20 cellular contexts compared by ENCODE assay signal in the genomic region with DNA sequence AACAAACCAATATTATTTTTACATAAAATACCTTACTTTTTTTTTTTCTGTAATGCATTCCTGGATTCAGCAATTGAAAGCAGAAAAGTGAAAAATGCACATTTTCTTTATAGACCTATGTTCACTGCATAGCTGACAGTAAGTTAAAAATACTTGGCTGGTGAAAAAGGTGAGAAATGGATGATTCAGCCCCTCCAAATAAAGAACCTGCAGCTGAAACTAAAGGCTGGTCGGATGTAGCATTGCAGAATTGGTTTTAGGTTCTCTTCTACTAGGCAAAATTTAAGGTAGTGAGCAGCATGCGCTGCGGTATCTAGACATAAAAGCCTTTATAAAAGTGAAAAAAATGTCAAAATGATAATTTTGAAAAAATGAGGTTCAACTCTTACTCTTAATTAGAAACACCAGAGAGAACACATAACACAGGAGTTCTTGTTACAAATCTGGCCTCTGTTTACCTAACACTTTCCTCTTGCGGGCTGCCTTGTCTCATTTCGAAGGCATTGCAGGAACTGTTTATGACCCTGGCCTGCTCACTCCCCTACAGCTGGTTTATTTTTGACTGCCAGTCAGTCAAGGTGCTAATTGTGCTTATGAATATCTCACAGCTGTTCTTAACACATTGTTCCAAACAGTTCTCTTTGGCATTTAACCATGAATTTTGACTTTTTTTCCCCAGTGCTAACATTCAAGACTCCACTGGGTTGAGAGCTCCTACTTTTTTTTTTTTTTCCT.
DNase-seq lines count a peak whose midpoint lies in the region; ATAC-seq, FAIRE-seq and TF ChIP-seq lines count a peak whose summit lies in the region.
"Had no signal": no experiment of that assay in that cellular context is flagged by ENCODE, and none has a peak within 500 bp of the region (broad histone marks: within the 10 kb centered on the region; RNA-seq: fewer than 3 reads in every experiment).

No MANE protein-coding gene starts in this region.

- H3K23ac ChIP-seq in mesendoderm (ENCODE audit: low read length), result no peak overlapping the region

- H3K4me3 ChIP-seq in heart left ventricle (no peak overlapping the region), dorsolateral prefrontal cortex (no peak overlapping the region), mesendoderm (ENCODE audit: low read length) (no peak overlapping the region), esophagus squamous epithelium (no peak overlapping the region), small intestine (ENCODE audit: low read depth in 1 of 2, low read length in 2 of 2) (no peak overlapping the region)
- H3K4me3 ChIP-seq: lung had no signal

- no peak overlapping the region for H2BK5ac ChIP-seq in mesendoderm (ENCODE audit: low read length)

- no peaks in the 10 kb centered on the region for H3K79me1 ChIP-seq in mesendoderm (ENCODE audit: low read length)

- intact Hi-C loops in heart left ventricle (cut with DNase I) (no loop called here), cardiac septum (cut with DNase I) (no loop called here), dorsolateral prefrontal cortex (cut with DNase I) (no loop called here), esophagus squamous epithelium (cut with DNase I) (no loop called here)

- no peak overlapping the region for H2AK5ac ChIP-seq in mesendoderm (ENCODE audit: low read length)

- H3K4me1 ChIP-seq in heart left ventricle (peaks cover 0 to 23% (median 11%) of the 10 kb centered on the region in 12 donors), mesendoderm (ENCODE audit: control insufficient read depth, low read depth, low read length) (no peaks in the 10 kb centered on the region), esophagus squamous epithelium (peaks cover 0 to 15% (median 2%) of the 10 kb centered on the region in 3 donors), small intestine (ENCODE audit: control insufficient read depth in 2 of 2, insufficient read depth in 1 of 2, low read depth in 1 of 2, low read length in 1 of 2) (no peaks in the 10 kb centered on the region)

- no peak for TF ChIP-seq CTCF in heart left ventricle (IDR thresholded peaks at IDR 0.05)
- TF ChIP-seq CTCF in dorsolateral prefrontal cortex (IDR thresholded peaks at IDR 0.05 in 54 of 56, conservative IDR thresholded peaks at IDR 0.05 in 2 of 56; ENCODE audit: low read depth in 1 of 56, partially characterized antibody in 56 of 56), result no peak
- TF ChIP-seq CTCF in esophagus squamous epithelium (IDR thresholded peaks at IDR 0.05), result no peak

- H3K79me2 ChIP-seq in mesendoderm (ENCODE audit: control insufficient read depth, insufficient read depth, low read length), result no peaks in the 10 kb centered on the region

- H2BK120ac ChIP-seq in mesendoderm (ENCODE audit: low read depth, low read length), result no peak overlapping the region

- FAIRE-seq in small intestine (lab: Jason Lieb, UNC), result no peak
- FAIRE-seq: colon, H54, urothelium cell line had no signal

- no peak overlapping the region for H3K4me2 ChIP-seq in mesendoderm (ENCODE audit: low read length)

- WGBS in heart left ventricle, 4 donors, result 67 to 73% (median 70%) methylated on average over 5 of the region's 5 CpGs
- WGBS in mesendoderm (ENCODE audit: extremely low coverage, insufficient coverage, low lambda C conversion rate), result no CpG with 5 or more reads among the region's 5 CpGs
- 79 to 81% methylated on average over 5 of the region's 5 CpGs for WGBS in esophagus squamous epithelium, 2 donors
- 85 to 95% (median 92%) methylated on average over 5 of the region's 5 CpGs for WGBS in small intestine, 3 donors

- no peak overlapping the region for H3K4ac ChIP-seq in mesendoderm (ENCODE audit: low read depth, low read length)

- no peaks in the 10 kb centered on the region for H3K36me3 ChIP-seq in heart left ventricle
- no peaks in the 10 kb centered on the region for H3K36me3 ChIP-seq in mesendoderm (ENCODE audit: control insufficient read depth, insufficient read depth, low read length)
- no peaks in the 10 kb centered on the region for H3K36me3 ChIP-seq in esophagus squamous epithelium
- H3K36me3 ChIP-seq in small intestine (ENCODE audit: control insufficient read depth in 2 of 2, insufficient read depth in 2 of 2, low read length in 2 of 2), result no peaks in the 10 kb centered on the region

- H3K9ac ChIP-seq in mesendoderm (ENCODE audit: low read length), result no peak overlapping the region

- no peak overlapping the region for H4K8ac ChIP-seq in mesendoderm (ENCODE audit: low read depth, low read length)

- H3K18ac ChIP-seq in mesendoderm (ENCODE audit: low read length), result no peak overlapping the region

- ATAC-seq in heart left ventricle, result peak; percentile 74 to 91 (median 74)

- no peak for DNase-seq in heart left ventricle
- no peak for DNase-seq in cardiac septum (ENCODE audit: low spot score)
- peak in 1 of 10 donors; percentile 43 for DNase-seq in dorsolateral prefrontal cortex
- DNase-seq in myocyte (ENCODE audit: low read depth), result peak; percentile 42
- DNase-seq in mesendoderm, result no peak
- no peak for DNase-seq in esophagus squamous epithelium (lab: John Stamatoyannopoulos, UW)
- DNase-seq in small intestine, result no peak
- no peak for DNase-seq in stimulated activated CD4-positive, alpha-beta T cell treated with anti-CD3 and anti-CD28 coated beads, Interleukin-4, amount 100 ng/mL, for 4 hours
- DNase-seq: Calu3; Karpas-422; NCI-H1092; NCI-H2081; NCI-H526 treated with DMSO at 0.1 percent for 48 hours; SHP77; stimulated activated CD4-positive, alpha-beta T cell treated with anti-CD3 and anti-CD28 coated beads, Interleukin-2, amount 100 ng/mL, for 48 hours; SW 1271 had no signal

- no peak overlapping the region for H2BK15ac ChIP-seq in mesendoderm (replicated peaks; ENCODE audit: low read depth)

- no peaks in the 10 kb centered on the region for H3K27me3 ChIP-seq in heart left ventricle
- H3K27me3 ChIP-seq in dorsolateral prefrontal cortex, result no peaks in the 10 kb centered on the region
- no peaks in the 10 kb centered on the region for H3K27me3 ChIP-seq in mesendoderm (ENCODE audit: insufficient read depth, low read length, poor library complexity)
- no peaks in the 10 kb centered on the region for H3K27me3 ChIP-seq in esophagus squamous epithelium
- H3K27me3 ChIP-seq in small intestine (ENCODE audit: control insufficient read depth in 2 of 2, insufficient read depth in 2 of 2, low read length in 2 of 2), result no peaks in the 10 kb centered on the region

- H3K9me3 ChIP-seq in heart left ventricle (peaks cover 0 to 4% (median 0%) of the 10 kb centered on the region in 12 donors), esophagus squamous epithelium (no peaks in the 10 kb centered on the region), small intestine (ENCODE audit: control insufficient read depth, low read depth) (no peaks in the 10 kb centered on the region)

- H4K5ac ChIP-seq in mesendoderm (ENCODE audit: low read length), result no peak overlapping the region

- no peak for TF ChIP-seq POLR2A in heart left ventricle (IDR thresholded peaks at IDR 0.05)
- TF ChIP-seq POLR2A in esophagus squamous epithelium (IDR thresholded peaks at IDR 0.05), result no peak

- peak overlapping the region in 1 of 12 donors; percentile 27 for H3K27ac ChIP-seq in heart left ventricle
- H3K27ac ChIP-seq in dorsolateral prefrontal cortex, result peak overlapping the region in 38 of 59 donors; percentile 4 to 77 (median 62)
- no peak overlapping the region for H3K27ac ChIP-seq in mesendoderm (ENCODE audit: low read depth, low read length)
- no peak overlapping the region for H3K27ac ChIP-seq in esophagus squamous epithelium
- H3K27ac ChIP-seq in small intestine (ENCODE audit: low read depth in 1 of 2, low read length in 1 of 2), result no peak overlapping the region

- H3K56ac ChIP-seq in mesendoderm (ENCODE audit: low read length), result no peak overlapping the region

Comparison
In these comparisons a context has a peak if more than half of its experiments do, and no peak if none do; other contexts are left out.
1. H3K27ac ChIP-seq: peak in dorsolateral prefrontal cortex (38 of 59); none in mesendoderm (single experiment), esophagus squamous epithelium (0 of 4) and small intestine (0 of 2).